1 cellular context compared by ENCODE assay signal in genomic region chr1:167052389-167052788, GRCh38.
TF ChIP-seq lines count a peak whose summit lies in the region.

No MANE protein-coding gene starts in this region.

TF ChIP-seq in SK-N-SH, 30 proteins besides CTCF, POLR2A, EP300 and RAD21 (continued from another document):
- TF ChIP-seq, protein P1, sequence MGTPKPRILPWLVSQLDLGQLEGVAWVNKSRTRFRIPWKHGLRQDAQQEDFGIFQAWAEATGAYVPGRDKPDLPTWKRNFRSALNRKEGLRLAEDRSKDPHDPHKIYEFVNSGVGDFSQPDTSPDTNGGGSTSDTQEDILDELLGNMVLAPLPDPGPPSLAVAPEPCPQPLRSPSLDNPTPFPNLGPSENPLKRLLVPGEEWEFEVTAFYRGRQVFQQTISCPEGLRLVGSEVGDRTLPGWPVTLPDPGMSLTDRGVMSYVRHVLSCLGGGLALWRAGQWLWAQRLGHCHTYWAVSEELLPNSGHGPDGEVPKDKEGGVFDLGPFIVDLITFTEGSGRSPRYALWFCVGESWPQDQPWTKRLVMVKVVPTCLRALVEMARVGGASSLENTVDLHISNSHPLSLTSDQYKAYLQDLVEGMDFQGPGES (IDR thresholded peaks at IDR 0.05; ENCODE audit: low read depth, low read length) = no peak
- TF ChIP-seq RXRA (IDR thresholded peaks at IDR 0.05; ENCODE audit: borderline replicate concordance, low read depth) = no peak
- TF ChIP-seq TCF12 (IDR thresholded peaks at IDR 0.05) = no peak
- no peak for TF ChIP-seq ELF1 (IDR thresholded peaks at IDR 0.05)
- TF ChIP-seq EZH2phosphoT487 (IDR thresholded peaks at IDR 0.05; ENCODE audit: borderline replicate concordance, low read depth) = no peak
- no peak for TF ChIP-seq TEAD4 (IDR thresholded peaks at IDR 0.05; ENCODE audit: borderline replicate concordance, insufficient read depth)
- TF ChIP-seq RCOR1 (IDR thresholded peaks at IDR 0.05; ENCODE audit: low read length) = no peak
- TF ChIP-seq, protein P2, sequence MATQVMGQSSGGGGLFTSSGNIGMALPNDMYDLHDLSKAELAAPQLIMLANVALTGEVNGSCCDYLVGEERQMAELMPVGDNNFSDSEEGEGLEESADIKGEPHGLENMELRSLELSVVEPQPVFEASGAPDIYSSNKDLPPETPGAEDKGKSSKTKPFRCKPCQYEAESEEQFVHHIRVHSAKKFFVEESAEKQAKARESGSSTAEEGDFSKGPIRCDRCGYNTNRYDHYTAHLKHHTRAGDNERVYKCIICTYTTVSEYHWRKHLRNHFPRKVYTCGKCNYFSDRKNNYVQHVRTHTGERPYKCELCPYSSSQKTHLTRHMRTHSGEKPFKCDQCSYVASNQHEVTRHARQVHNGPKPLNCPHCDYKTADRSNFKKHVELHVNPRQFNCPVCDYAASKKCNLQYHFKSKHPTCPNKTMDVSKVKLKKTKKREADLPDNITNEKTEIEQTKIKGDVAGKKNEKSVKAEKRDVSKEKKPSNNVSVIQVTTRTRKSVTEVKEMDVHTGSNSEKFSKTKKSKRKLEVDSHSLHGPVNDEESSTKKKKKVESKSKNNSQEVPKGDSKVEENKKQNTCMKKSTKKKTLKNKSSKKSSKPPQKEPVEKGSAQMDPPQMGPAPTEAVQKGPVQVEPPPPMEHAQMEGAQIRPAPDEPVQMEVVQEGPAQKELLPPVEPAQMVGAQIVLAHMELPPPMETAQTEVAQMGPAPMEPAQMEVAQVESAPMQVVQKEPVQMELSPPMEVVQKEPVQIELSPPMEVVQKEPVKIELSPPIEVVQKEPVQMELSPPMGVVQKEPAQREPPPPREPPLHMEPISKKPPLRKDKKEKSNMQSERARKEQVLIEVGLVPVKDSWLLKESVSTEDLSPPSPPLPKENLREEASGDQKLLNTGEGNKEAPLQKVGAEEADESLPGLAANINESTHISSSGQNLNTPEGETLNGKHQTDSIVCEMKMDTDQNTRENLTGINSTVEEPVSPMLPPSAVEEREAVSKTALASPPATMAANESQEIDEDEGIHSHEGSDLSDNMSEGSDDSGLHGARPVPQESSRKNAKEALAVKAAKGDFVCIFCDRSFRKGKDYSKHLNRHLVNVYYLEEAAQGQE (IDR thresholded peaks at IDR 0.05; ENCODE audit: low read depth, low read length) = no peak
- no peak for TF ChIP-seq MEF2A (IDR thresholded peaks at IDR 0.05; ENCODE audit: borderline replicate concordance, low read depth)
TF ChIP-seq in SK-N-SH: peak in this region for 0.
